Comparison of ENCODE assay signal across 8 cellular contexts in the genomic region with DNA sequence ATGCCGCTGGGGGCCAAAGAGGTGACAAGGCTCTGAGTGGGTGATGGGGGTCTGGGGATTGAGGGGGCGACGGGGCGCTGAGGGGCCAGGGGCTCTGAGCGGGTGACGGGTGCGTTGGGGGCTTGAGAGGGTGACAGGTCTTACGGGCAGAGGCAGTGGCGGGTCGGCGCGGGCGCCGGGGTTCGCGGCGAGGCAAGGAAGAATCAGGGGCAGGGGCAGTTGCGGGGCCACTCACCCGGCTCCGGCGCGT. TPM values are rescaled to one million over a fixed set of nuclear protein-coding genes. Genes with fewer than 3 reads are reported as not detected.
DNase-seq lines count a peak whose midpoint lies in the region; ATAC-seq and TF ChIP-seq lines count a peak whose summit lies in the region.

No MANE protein-coding gene starts in this region.

- H4K12ac ChIP-seq in trophoblast cell (ENCODE audit: low read depth, low read length) = peak overlapping the region; percentile 48

- BruUV-seq in Panc1 (replicated peaks; lab: Mats Ljungman, UMichigan) = no TSS peak

- H3K27ac ChIP-seq in Panc1 (ENCODE audit: low read length) = peak overlapping the region; percentile 77
- peak overlapping the region; percentile 57 for H3K27ac ChIP-seq in trophoblast cell (ENCODE audit: low read depth, low read length)

- H3K4ac ChIP-seq in trophoblast cell (ENCODE audit: low read depth, low read length) = peak overlapping the region; percentile 91

- intact Hi-C loops in Panc1 (cut with micrococcal nuclease; ENCODE audit: unreplicated experiment) = no loop called here
- intact Hi-C loops in sciatic nerve (cut with DNase I) = no loop called here

- H3K9me3 ChIP-seq in Panc1 (ENCODE audit: control insufficient read depth, insufficient read depth, low read depth, low read length) (no peaks in the 10 kb centered on the region), trophoblast cell (ENCODE audit: insufficient read depth, low read depth, low read length) (peaks cover 8% of the 10 kb centered on the region)

- H3K9ac ChIP-seq in trophoblast cell (ENCODE audit: low read length) = peak overlapping the region; percentile 10

- TF ChIP-seq CTCF in GM06990 (IDR thresholded peaks at IDR 0.05; ENCODE audit: insufficient read depth, low read length, poor library complexity, severe bottlenecking) (no peak), Panc1 (IDR thresholded peaks at IDR 0.05) (no peak), epithelial cell of proximal tubule (conservative IDR thresholded peaks at IDR 0.05; ENCODE audit: low read depth, low read length) (no peak)

- peak overlapping the region; percentile 31 for H3K14ac ChIP-seq in trophoblast cell (ENCODE audit: low read length)

- DNase-seq in GM06990 (ENCODE audit: extremely low read depth, insufficient read length) = no peak
- DNase-seq in Panc1 (ENCODE audit: low read depth, low spot score) = no peak
- no peak for DNase-seq in epithelial cell of proximal tubule (ENCODE audit: low read depth)
- no peak for DNase-seq in trophoblast cell
- DNase-seq in sciatic nerve (ENCODE audit: low spot score) = no peak
- DNase-seq in epidermal melanocyte (ENCODE audit: insufficient read length, low spot score) = no peak
- no peak for DNase-seq in OCI-M1 (lab: John Stamatoyannopoulos, UW)

- H3K27me3 ChIP-seq in GM06990 (replicated peaks; ENCODE audit: control insufficient read depth, insufficient read depth, low read length) (no peaks in the 10 kb centered on the region), Panc1 (ENCODE audit: control insufficient read depth, insufficient read depth, low read length) (no peaks in the 10 kb centered on the region), trophoblast cell (ENCODE audit: insufficient read depth, low read length) (no peaks in the 10 kb centered on the region)

- no CpG with 5 or more reads among the region's 22 CpGs for WGBS in trophoblast cell (ENCODE audit: extremely low coverage, insufficient coverage, insufficient read length)

- peak overlapping the region; percentile 92 for H2BK5ac ChIP-seq in trophoblast cell (ENCODE audit: low read depth, low read length, poor library complexity)

- H3K36me3 ChIP-seq in GM06990 (ENCODE audit: control insufficient read depth, insufficient read depth, low read length) (peaks cover 27% of the 10 kb centered on the region), Panc1 (ENCODE audit: control insufficient read depth, insufficient read depth, low read length) (peaks cover 44% of the 10 kb centered on the region), trophoblast cell (ENCODE audit: control insufficient read depth in 1 of 2, insufficient read depth in 2 of 2, low read length in 2 of 2) (peaks cover 21 to 33% of the 10 kb centered on the region in 2 experiments)

- POLR2A ChIA-PET in Panc1 (lab: Charles Lee) = no interaction called here

- no peak overlapping the region for H2BK12ac ChIP-seq in trophoblast cell (ENCODE audit: low read length)

- no peak for ATAC-seq in Panc1
- ATAC-seq in sciatic nerve = no peak
- no peak for ATAC-seq in HG02623 (IDR thresholded peaks at IDR 0.05; ENCODE audit: unreplicated experiment)

- peak overlapping the region; percentile 72 for H3K4me2 ChIP-seq in trophoblast cell (ENCODE audit: low read length)

- H2AFZ ChIP-seq in trophoblast cell (ENCODE audit: insufficient read depth, low read length, poor library complexity) = no peak overlapping the region

- peaks cover 30% of the 10 kb centered on the region for H3K79me2 ChIP-seq in trophoblast cell (ENCODE audit: control insufficient read depth, insufficient read depth, low read length, poor library complexity)

- in situ Hi-C loops in Panc1 (cut with HindIII; ENCODE audit: low pct_unique_long_range_greater_than_20kb, low sequenced_read_pairs) = no loop called here

- CTCF ChIA-PET in Panc1 (lab: Charles Lee) = no interaction called here

- peak overlapping the region; percentile 12 for H2BK120ac ChIP-seq in trophoblast cell (ENCODE audit: insufficient read depth, low read length, poor library complexity)

- H4K91ac ChIP-seq in trophoblast cell (ENCODE audit: low read depth, low read length) = peak overlapping the region; percentile 90

- H3K4me3 ChIP-seq in GM06990 (replicated peaks; ENCODE audit: low read depth, low read length) (peak overlapping the region; percentile 98), Panc1 (ENCODE audit: low read depth in 2 of 2, low read length in 2 of 2) (peak overlapping the region; percentile 93 to 96), epithelial cell of proximal tubule (ENCODE audit: low read depth, low read length) (peak overlapping the region; percentile 98), trophoblast cell (ENCODE audit: low read depth, low read length) (peak overlapping the region; percentile 80)

- H3K23ac ChIP-seq in trophoblast cell (ENCODE audit: low read length) = no peak overlapping the region

- peak overlapping the region; percentile 15 for H4K8ac ChIP-seq in trophoblast cell (ENCODE audit: low read depth, low read length)

- H3K18ac ChIP-seq in trophoblast cell (ENCODE audit: low read length) = peak overlapping the region; percentile 18

- H3K79me1 ChIP-seq in trophoblast cell (ENCODE audit: low read length) = peaks cover 15% of the 10 kb centered on the region

- peaks cover 23% of the 10 kb centered on the region for H3K4me1 ChIP-seq in Panc1 (ENCODE audit: control insufficient read depth, insufficient read depth, low read length)
- H3K4me1 ChIP-seq in trophoblast cell (ENCODE audit: control insufficient read depth in 1 of 2, insufficient read depth in 2 of 2, low read length in 2 of 2) = peaks cover 2 to 10% of the 10 kb centered on the region in 2 experiments

- no peak overlapping the region for H2AK5ac ChIP-seq in trophoblast cell (ENCODE audit: low read length)

RNA-seq across cellular contexts. Expression of a gene that starts 0.1 kb away (rescaled TPM):
- total RNA-seq in Panc1 (2021; ENCODE audit: unreplicated experiment) (39.4 TPM), epithelial cell of proximal tubule (16.0 and 16.4 TPM in 2 replicates), sciatic nerve (40.7 TPM)
- polyA plus RNA-seq in Panc1 (2012; ENCODE audit: insufficient read length) = 22.5 TPM
- polyA plus RNA-seq in trophoblast cell (2013) = 6.3 TPM in 2 replicates

RNA-seq across cellular contexts. Expression of a gene that starts 58.5 kb away (rescaled TPM):
- total RNA-seq in Panc1 (2021; ENCODE audit: unreplicated experiment) (63.4 TPM), epithelial cell of proximal tubule (34.2 and 42.8 TPM in 2 replicates), sciatic nerve (31.2 TPM)
- polyA plus RNA-seq in Panc1 (2012; ENCODE audit: insufficient read length) = 79.2 TPM
- polyA plus RNA-seq in trophoblast cell (2013) = 54.1 and 54.7 TPM in 2 replicates
